Comparison of ENCODE assay signal across 12 cellular contexts in the genomic region with DNA sequence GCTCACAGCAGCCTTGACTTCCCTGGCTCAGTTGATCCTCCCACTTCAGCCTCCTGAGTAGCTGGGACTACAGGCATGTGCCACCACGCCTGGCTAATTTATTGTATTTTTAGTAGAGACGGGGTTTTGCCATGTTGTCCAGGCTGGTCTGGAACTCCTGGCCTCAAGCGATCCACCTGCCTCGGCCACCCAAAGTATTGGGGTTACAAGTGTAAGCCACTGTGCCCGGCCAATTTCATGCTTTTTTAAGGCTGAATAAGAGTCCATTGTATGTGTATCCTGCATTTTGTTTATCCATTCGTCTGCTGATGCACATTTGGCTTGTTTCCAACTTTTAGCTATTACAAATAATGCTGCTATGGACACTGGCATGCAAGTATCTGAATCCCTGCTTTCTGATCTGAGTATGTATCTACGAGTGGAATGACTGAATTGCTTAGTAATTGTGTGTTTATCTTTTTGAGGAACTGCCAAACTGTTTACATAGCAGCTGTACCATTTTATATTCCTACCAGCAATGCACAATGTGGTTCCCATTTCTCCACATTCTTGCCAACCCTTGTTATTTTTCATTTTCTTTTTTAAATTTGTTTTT. TPM values are rescaled to one million over a fixed set of nuclear protein-coding genes. Genes with fewer than 3 reads are reported as not detected.
A peak's percentile ranks its signal among the peaks of the same experiment; 100 is the strongest.
DNase-seq lines count a peak whose midpoint lies in the region; ATAC-seq and TF ChIP-seq lines count a peak whose summit lies in the region.
"Had no signal": no experiment of that assay in that cellular context is flagged by ENCODE, and none has a peak within 500 bp of the region (broad histone marks: within the 10 kb centered on the region; RNA-seq: fewer than 3 reads in every experiment).

No MANE protein-coding gene starts in this region.

- no peaks in the 10 kb centered on the region for H3K79me2 ChIP-seq in fibroblast of lung (ENCODE audit: control insufficient read depth, insufficient read depth, low read length)

- DNase-seq in AG10803 (ENCODE audit: low read depth): peak; percentile 78
- peak; percentile 21 for DNase-seq in RKO (ENCODE audit: low spot score)
- DNase-seq in fibroblast of lung (ENCODE audit: low read depth in 2 of 2): peak; percentile 83 to 95
- DNase-seq in ecto neural progenitor cell (ENCODE audit: low spot score): no peak
- DNase-seq in stimulated activated naive CD8-positive, alpha-beta T cell treated with anti-CD3 and anti-CD28 coated beads, Interleukin-15, amount 100 ng/mL, for 72 hours: no peak
- no peak for DNase-seq in cerebellum (ENCODE audit: low spot score)
- no peak for DNase-seq in substantia nigra (lab: John Stamatoyannopoulos, UW)
- DNase-seq: effector CD8-positive, alpha-beta T cell; stimulated activated CD4-positive, alpha-beta T cell treated with anti-CD3 and anti-CD28 coated beads, Interleukin-4, amount 100 ng/mL, for 1 hour had no signal

- no peak for TF ChIP-seq EP300 in Ishikawa (IDR thresholded peaks at IDR 0.05; ENCODE audit: borderline replicate concordance)

- no peaks in the 10 kb centered on the region for H4K20me1 ChIP-seq in fibroblast of lung (ENCODE audit: control insufficient read depth, extremely low read depth, insufficient read depth, low read length)

- no peak overlapping the region for H3K9ac ChIP-seq in fibroblast of lung (ENCODE audit: insufficient read depth, low read length)
- H3K9ac ChIP-seq: neural progenitor cell had no signal

- H3K27ac Mint-ChIP-seq in stimulated activated naive CD8-positive, alpha-beta T cell treated with anti-CD3 and anti-CD28 coated beads, Interleukin-15, amount 100 ng/mL, for 72 hours: no peak overlapping the region
- H3K27ac Mint-ChIP-seq: neural progenitor cell had no signal

- peaks cover 9% of the 10 kb centered on the region for H3K4me1 ChIP-seq in fibroblast of lung (ENCODE audit: control insufficient read depth, extremely low read depth, insufficient read depth, low read length)
- H3K4me1 ChIP-seq: neural progenitor cell had no signal

- TF ChIP-seq CTCF in AG10803 (conservative IDR thresholded peaks at IDR 0.05; ENCODE audit: low read length): no peak
- TF ChIP-seq CTCF in fibroblast of lung (conservative IDR thresholded peaks at IDR 0.05 in 1 of 2, IDR thresholded peaks at IDR 0.05 in 1 of 2; ENCODE audit: low read depth in 1 of 2, low read length in 2 of 2): no peak

- no peak overlapping the region for H3K4me2 ChIP-seq in fibroblast of lung (ENCODE audit: extremely low read depth, insufficient read depth, low read length)
- H3K4me2 ChIP-seq: neural progenitor cell had no signal

- H3K27me3 ChIP-seq in fibroblast of lung (ENCODE audit: control insufficient read depth, insufficient read depth, low read length): no peaks in the 10 kb centered on the region
- H3K27me3 ChIP-seq: neural progenitor cell had no signal

- H3K9me3 Mint-ChIP-seq in stimulated activated naive CD8-positive, alpha-beta T cell treated with anti-CD3 and anti-CD28 coated beads, Interleukin-15, amount 100 ng/mL, for 72 hours: no peaks in the 10 kb centered on the region
- H3K9me3 Mint-ChIP-seq: neural progenitor cell had no signal

- TF ChIP-seq RAD21 in Ishikawa (IDR thresholded peaks at IDR 0.05; ENCODE audit: low read depth): no peak

- no peaks in the 10 kb centered on the region for H3K27me3 Mint-ChIP-seq in stimulated activated naive CD8-positive, alpha-beta T cell treated with anti-CD3 and anti-CD28 coated beads, Interleukin-15, amount 100 ng/mL, for 72 hours

- H2AFZ ChIP-seq in fibroblast of lung (ENCODE audit: low read length): no peak overlapping the region
- H2AFZ ChIP-seq: neural progenitor cell had no signal

- ATAC-seq in stimulated activated naive CD8-positive, alpha-beta T cell treated with anti-CD3 and anti-CD28 coated beads, Interleukin-15, amount 100 ng/mL, for 72 hours: no peak

- no peaks in the 10 kb centered on the region for H3K9me3 ChIP-seq in fibroblast of lung (ENCODE audit: control insufficient read depth, insufficient read depth, low read depth, low read length)
- H3K9me3 ChIP-seq: thoracic aorta had no signal

- H3K27ac ChIP-seq in fibroblast of lung (ENCODE audit: insufficient read depth, low read length) (peak overlapping the region; percentile 6), substantia nigra (ENCODE audit: low read depth, low read length, poor library complexity, severe bottlenecking) (no peak overlapping the region)
- H3K27ac ChIP-seq: neural progenitor cell, thoracic aorta had no signal

- peaks cover 7% of the 10 kb centered on the region for H3K4me1 Mint-ChIP-seq in stimulated activated naive CD8-positive, alpha-beta T cell treated with anti-CD3 and anti-CD28 coated beads, Interleukin-15, amount 100 ng/mL, for 72 hours

- H3K4me3 ChIP-seq in AG10803 (ENCODE audit: low read length) (no peak overlapping the region), fibroblast of lung (replicated peaks in 1 of 4; ENCODE audit: control extremely low read depth in 1 of 4, insufficient read depth in 1 of 4, low read depth in 3 of 4, low read length in 4 of 4) (no peak overlapping the region)
- H3K4me3 ChIP-seq: neural progenitor cell, thoracic aorta had no signal

- H3K36me3 ChIP-seq in fibroblast of lung (ENCODE audit: control insufficient read depth, insufficient read depth, low read length): no peaks in the 10 kb centered on the region
- H3K36me3 ChIP-seq: neural progenitor cell, thoracic aorta had no signal

- H3K4me3 Mint-ChIP-seq in stimulated activated naive CD8-positive, alpha-beta T cell treated with anti-CD3 and anti-CD28 coated beads, Interleukin-15, amount 100 ng/mL, for 72 hours: no peak overlapping the region
- H3K4me3 Mint-ChIP-seq: neural progenitor cell had no signal

TF ChIP-seq in Ishikawa, 13 proteins besides CTCF, POLR2A, EP300 and RAD21:
- peak; percentile 41; the same call in 1 of the 2 replicates for TF ChIP-seq NFIC (IDR thresholded peaks at IDR 0.05)
- TF ChIP-seq ZBTB7A (IDR thresholded peaks at IDR 0.05; ENCODE audit: low read depth): no peak

RNA-seq across cellular contexts. Expression of gene TPST1, which starts 37.3 kb away (rescaled TPM):
- total RNA-seq in fibroblast of lung (151 and 189 TPM in 2 replicates), cerebellum (45.0 TPM)
- polyA plus RNA-seq in fibroblast of lung: 73.9 and 81.8 TPM in 2 replicates
- polyA plus RNA-seq in fibroblast of lung (2012): 47.8 and 48.6 TPM in 2 replicates
- polyA minus RNA-seq in fibroblast of lung (ENCODE audit: low replicate concordance): 14.0 and 15.1 TPM in 2 replicates

RNA-seq across cellular contexts. Expression of gene CRCP, which starts 53.2 kb away (rescaled TPM):
- total RNA-seq in fibroblast of lung: 27.7 and 38.3 TPM in 2 replicates
- polyA plus RNA-seq in fibroblast of lung: 32.9 and 34.9 TPM in 2 replicates
- 18.5 and 32.3 TPM in 2 replicates for polyA plus RNA-seq in fibroblast of lung (2012)
- 13.7 and 22.6 TPM in 2 replicates for polyA minus RNA-seq in fibroblast of lung (ENCODE audit: low replicate concordance)
- total RNA-seq in cerebellum: 38.9 TPM

Comparison
In these comparisons a context has a peak if more than half of its experiments do, and no peak if none do; other contexts are left out.
1. DNase-seq: peak in AG10803 (single experiment), RKO (single experiment) and fibroblast of lung (2 of 2); none in ecto neural progenitor cell (single experiment), stimulated activated naive CD8-positive, alpha-beta T cell treated with anti-CD3 and anti-CD28 coated beads, Interleukin-15, amount 100 ng/mL, for 72 hours (0 of 2), cerebellum (single experiment) and substantia nigra (0 of 49).